In genomic region chr19:51016798-51017683, GRCh38 we compare ENCODE assay signal across 8 cellular contexts. TPM values are rescaled to one million over a fixed set of nuclear protein-coding genes. Genes with fewer than 3 reads are reported as not detected.
A peak's percentile ranks its signal among the peaks of the same experiment; 100 is the strongest.
DNase-seq lines count a peak whose midpoint lies in the region; ATAC-seq and TF ChIP-seq lines count a peak whose summit lies in the region.

No MANE protein-coding gene starts in this region.

- peak overlapping the region; percentile 64 for H3K4me3 Mint-ChIP-seq in stimulated activated effector memory CD8-positive, alpha-beta T cell treated with anti-CD3 and anti-CD28 coated beads, Interleukin-12 subunit alpha, Interleukin-12 subunit beta, amount 100 ng/mL, for 72 hours

- no peak for ATAC-seq in stimulated activated effector memory CD8-positive, alpha-beta T cell treated with anti-CD3 and anti-CD28 coated beads, Interleukin-12 subunit alpha, Interleukin-12 subunit beta, amount 100 ng/mL, for 72 hours
- no peak for ATAC-seq in HG03095 (IDR thresholded peaks at IDR 0.05; ENCODE audit: unreplicated experiment)
- ATAC-seq in HG02870 (IDR thresholded peaks at IDR 0.05; ENCODE audit: unreplicated experiment) = no peak

- TF ChIP-seq CTCF in epithelial cell of esophagus (IDR thresholded peaks at IDR 0.05; ENCODE audit: insufficient read depth, low read depth, low read length, missing control alignments) = peak; percentile 83

- no peak overlapping the region for H3K27ac Mint-ChIP-seq in stimulated activated effector memory CD8-positive, alpha-beta T cell treated with anti-CD3 and anti-CD28 coated beads, Interleukin-12 subunit alpha, Interleukin-12 subunit beta, amount 100 ng/mL, for 72 hours

- H3K9me3 Mint-ChIP-seq in stimulated activated effector memory CD8-positive, alpha-beta T cell treated with anti-CD3 and anti-CD28 coated beads, Interleukin-12 subunit alpha, Interleukin-12 subunit beta, amount 100 ng/mL, for 72 hours = no peaks in the 10 kb centered on the region

- H3K4me3 ChIP-seq in epithelial cell of esophagus (ENCODE audit: low read length) = peak overlapping the region; percentile 40

- H3K36me3 Mint-ChIP-seq in stimulated activated effector memory CD8-positive, alpha-beta T cell treated with anti-CD3 and anti-CD28 coated beads, Interleukin-12 subunit alpha, Interleukin-12 subunit beta, amount 100 ng/mL, for 72 hours = peaks cover 17% of the 10 kb centered on the region

- peaks cover 30% of the 10 kb centered on the region for H3K4me1 Mint-ChIP-seq in stimulated activated effector memory CD8-positive, alpha-beta T cell treated with anti-CD3 and anti-CD28 coated beads, Interleukin-12 subunit alpha, Interleukin-12 subunit beta, amount 100 ng/mL, for 72 hours

- DNase-seq in GDM1 (lab: John Stamatoyannopoulos, UW) (peak; percentile 10), NCI-H1092 (lab: John Stamatoyannopoulos, UW) (peak; percentile 26), epithelial cell of esophagus (ENCODE audit: low read depth) (peak; percentile 49), mucosa of gallbladder (ENCODE audit: low spot score) (peak; percentile 69)
- DNase-seq in activated CD4-positive, alpha-beta T cell treated with anti-CD3 and anti-CD28 coated beads for 24 hours (ENCODE audit: low read depth in 2 of 2) = peak; percentile 39 to 62
- peak in 1 of 2 donors; percentile 71 for DNase-seq in stimulated activated effector memory CD8-positive, alpha-beta T cell treated with anti-CD3 and anti-CD28 coated beads, Interleukin-12 subunit alpha, Interleukin-12 subunit beta, amount 100 ng/mL, for 72 hours (ENCODE audit: low spot score in 2 of 2)

RNA-seq across cellular contexts. Expression of gene KLK10, which starts 2.5 kb away (rescaled TPM):
- 42.8 TPM for total RNA-seq in mucosa of gallbladder

RNA-seq across cellular contexts. Expression of gene KLK11, which starts 9.4 kb away (rescaled TPM):
- 274 TPM for total RNA-seq in mucosa of gallbladder

RNA-seq across cellular contexts. Expression of gene KLK8, which starts 15.6 kb away (rescaled TPM):
- total RNA-seq in mucosa of gallbladder = 2.4 TPM

RNA-seq across cellular contexts. Expression of gene KLK12, which starts 17.8 kb away (rescaled TPM):
- total RNA-seq in mucosa of gallbladder = 0.78 TPM

RNA-seq across cellular contexts. Expression of gene KLK7, which starts 33.3 kb away (rescaled TPM):
- 0.14 TPM for total RNA-seq in mucosa of gallbladder
